21 cellular contexts compared by ENCODE assay signal in genomic region chr9:19564396-19565061, GRCh38.
DNase-seq lines count a peak whose midpoint lies in the region; ATAC-seq and TF ChIP-seq lines count a peak whose summit lies in the region.
"Had no signal": no experiment of that assay in that cellular context is flagged by ENCODE, and none has a peak within 500 bp of the region (broad histone marks: within the 10 kb centered on the region; RNA-seq: fewer than 3 reads in every experiment).

No MANE protein-coding gene starts in this region.

- H3K79me2 ChIP-seq in H9 (ENCODE audit: insufficient read depth, low read length), result no peaks in the 10 kb centered on the region
- no peaks in the 10 kb centered on the region for H3K79me2 ChIP-seq in osteoblast (ENCODE audit: insufficient read depth, low read length)

- H2BK20ac ChIP-seq in H9 (ENCODE audit: low read depth, low read length, poor library complexity, severe bottlenecking), result no peak overlapping the region

- no peak overlapping the region for H2BK120ac ChIP-seq in H9 (ENCODE audit: low read depth, low read length, poor library complexity, severe bottlenecking)

- H3K14ac ChIP-seq in H9 (ENCODE audit: insufficient read depth, low read length), result no peak overlapping the region

- no peaks in the 10 kb centered on the region; the same call in 1 of the 2 replicates for H3K4me1 ChIP-seq in H9 (ENCODE audit: insufficient read depth, low read length)
- H3K4me1 ChIP-seq in osteoblast (ENCODE audit: insufficient read depth, low read length), result no peaks in the 10 kb centered on the region
- no peaks in the 10 kb centered on the region for H3K4me1 ChIP-seq in CD8-positive, alpha-beta memory T cell (ENCODE audit: insufficient read depth, low read length)

- H3K4me3 ChIP-seq in dorsolateral prefrontal cortex (no peak overlapping the region), osteoblast (ENCODE audit: insufficient read depth, low read length) (no peak overlapping the region)
- H3K4me3 ChIP-seq in CD8-positive, alpha-beta memory T cell (ENCODE audit: low read length), result no peak overlapping the region
- H3K4me3 ChIP-seq: BLaER1 had no signal

- no peaks in the 10 kb centered on the region for H3K23me2 ChIP-seq in H9 (ENCODE audit: insufficient read length, low read depth, low read length, poor library complexity, severe bottlenecking)

- H3K27ac ChIP-seq in H9 (ENCODE audit: insufficient read length, low read depth, low read length) (no peak overlapping the region), angular gyrus (ENCODE audit: low read depth, low read length) (peak overlapping the region; percentile 40), dorsolateral prefrontal cortex (peak overlapping the region in 52 of 59 donors; percentile 1 to 76 (median 52)), osteoblast (ENCODE audit: low read depth, low read length) (no peak overlapping the region)
- H3K27ac ChIP-seq in CD8-positive, alpha-beta memory T cell (ENCODE audit: low read depth, low read length), result no peak overlapping the region
- H3K27ac ChIP-seq: 22Rv1, BLaER1, C4-2B had no signal

- H3K27ac Mint-ChIP-seq in H9, result no peak overlapping the region
- H3K27ac Mint-ChIP-seq in CD8-positive, alpha-beta memory T cell, result no peak overlapping the region
- H3K27ac Mint-ChIP-seq: B cell; CD4-positive, CD25-positive, alpha-beta regulatory T cell; CD8-positive, alpha-beta T cell had no signal

- no peak overlapping the region for H4K91ac ChIP-seq in H9 (ENCODE audit: insufficient read length, low read depth, low read length)

- H3K23ac ChIP-seq in H9 (ENCODE audit: insufficient read length, low read depth, low read length), result no peak overlapping the region

- no peak overlapping the region for H2BK5ac ChIP-seq in H9 (ENCODE audit: insufficient read length, low read length)

- no CpG with 5 or more reads among the region's 3 CpGs for WGBS in H9 (ENCODE audit: extremely low coverage, insufficient read length, low lambda C conversion rate)

- ATAC-seq in HG03280 (IDR thresholded peaks at IDR 0.05; ENCODE audit: unreplicated experiment), result no peak
- ATAC-seq: CD8-positive, alpha-beta T cell; HCT116 had no signal

- TF ChIP-seq CTCF in H9 (conservative IDR thresholded peaks at IDR 0.05) (no peak), dorsolateral prefrontal cortex (IDR thresholded peaks at IDR 0.05 in 54 of 56, conservative IDR thresholded peaks at IDR 0.05 in 2 of 56; ENCODE audit: low read depth in 1 of 56, partially characterized antibody in 56 of 56) (no peak), osteoblast (IDR thresholded peaks at IDR 0.05; ENCODE audit: extremely low read depth, low read depth, low read length) (no peak)

- H3K36me3 Mint-ChIP-seq in H9 (ENCODE audit: insufficient read depth in 1 of 3, low read depth in 3 of 3), result no peaks in the 10 kb centered on the region; a peak in 1 of 7 replicates
- no peaks in the 10 kb centered on the region for H3K36me3 Mint-ChIP-seq in CD8-positive, alpha-beta memory T cell
- H3K36me3 Mint-ChIP-seq: CD4-positive, CD25-positive, alpha-beta regulatory T cell; CD8-positive, alpha-beta T cell had no signal

- intact Hi-C loops in dorsolateral prefrontal cortex (cut with DNase I), result no loop called here

- H2AK5ac ChIP-seq in H9 (ENCODE audit: insufficient read length, low read length), result no peak overlapping the region

- H3K27me3 ChIP-seq in H9 (ENCODE audit: insufficient read depth, low read length) (no peaks in the 10 kb centered on the region), dorsolateral prefrontal cortex (no peaks in the 10 kb centered on the region), osteoblast (ENCODE audit: insufficient read depth, low read length) (no peaks in the 10 kb centered on the region)
- H3K27me3 ChIP-seq in CD8-positive, alpha-beta memory T cell (ENCODE audit: insufficient read depth, low read length, poor library complexity, severe bottlenecking), result no peaks in the 10 kb centered on the region
- H3K27me3 ChIP-seq: BLaER1 had no signal

- H3K9me3 ChIP-seq in H9 (ENCODE audit: control insufficient read depth, low read depth, low read length), result no peaks in the 10 kb centered on the region
- H3K9me3 ChIP-seq in osteoblast (ENCODE audit: low read depth, low read length), result no peaks in the 10 kb centered on the region
- H3K9me3 ChIP-seq in CD8-positive, alpha-beta memory T cell (ENCODE audit: low read length), result no peaks in the 10 kb centered on the region

- H2BK15ac ChIP-seq in H9 (ENCODE audit: low read depth, low read length), result no peak overlapping the region

- no peak overlapping the region for H4K8ac ChIP-seq in H9 (replicated peaks; ENCODE audit: insufficient read length, low read depth, low read length)

- H3K4me2 ChIP-seq in H9 (ENCODE audit: insufficient read depth, insufficient read length, low read length), result no peak overlapping the region
- no peak overlapping the region for H3K4me2 ChIP-seq in osteoblast (ENCODE audit: insufficient read depth, low read length)
- H3K4me2 ChIP-seq: BLaER1 had no signal

- no peak overlapping the region for H2BK12ac ChIP-seq in H9 (ENCODE audit: insufficient read length, low read depth, low read length)

- no peak overlapping the region for H3K9ac ChIP-seq in H9 (ENCODE audit: extremely low read depth, insufficient read length, low read length)
- H3K9ac ChIP-seq: BLaER1 had no signal

- POLR2A ChIA-PET in CD8-positive, alpha-beta memory T cell (lab: Charles Lee), result no interaction called here

- no peak overlapping the region for H3K4me3 Mint-ChIP-seq in H9
- H3K4me3 Mint-ChIP-seq in CD8-positive, alpha-beta memory T cell, result no peak overlapping the region
- H3K4me3 Mint-ChIP-seq: B cell; CD4-positive, CD25-positive, alpha-beta regulatory T cell; CD8-positive, alpha-beta T cell had no signal

- CTCF ChIA-PET in CD8-positive, alpha-beta memory T cell (lab: Charles Lee), result no interaction called here

- H3K4me1 Mint-ChIP-seq in H9, result peaks cover 4% of the 10 kb centered on the region in 2 experiments; a peak in 2 of 4 replicates
- H3K4me1 Mint-ChIP-seq in CD8-positive, alpha-beta memory T cell, result no peaks in the 10 kb centered on the region
- H3K4me1 Mint-ChIP-seq: B cell; CD4-positive, CD25-positive, alpha-beta regulatory T cell had no signal

- no peak overlapping the region for H3K56ac ChIP-seq in H9 (ENCODE audit: insufficient read length, low read depth, low read length)

- no peaks in the 10 kb centered on the region for H3K36me3 ChIP-seq in osteoblast (ENCODE audit: insufficient read depth, low read length)
- H3K36me3 ChIP-seq in CD8-positive, alpha-beta memory T cell (ENCODE audit: insufficient read depth, low read length), result no peaks in the 10 kb centered on the region
- H3K36me3 ChIP-seq: BLaER1 had no signal

- no peak overlapping the region for H3K4ac ChIP-seq in H9 (ENCODE audit: low read depth, low read length)

- no peaks in the 10 kb centered on the region for H4K20me1 ChIP-seq in H9 (ENCODE audit: control insufficient read depth, insufficient read depth, insufficient read length)
- no peaks in the 10 kb centered on the region for H4K20me1 ChIP-seq in osteoblast (ENCODE audit: insufficient read depth, low read length)
- H4K20me1 ChIP-seq: BLaER1 had no signal

- H3T11ph ChIP-seq in H9 (ENCODE audit: low read length), result no peak overlapping the region

- no peaks in the 10 kb centered on the region for H3K79me1 ChIP-seq in H9 (ENCODE audit: insufficient read depth, low read depth, low read length, poor library complexity, severe bottlenecking)

- H3K9me3 Mint-ChIP-seq in H9, result peaks cover 0 to 4% of the 10 kb centered on the region in 2 experiments; a peak in 2 of 5 replicates
- peaks cover 0 to 2% (median 0%) of the 10 kb centered on the region in 5 donors for H3K9me3 Mint-ChIP-seq in CD8-positive, alpha-beta memory T cell
- H3K9me3 Mint-ChIP-seq: CD8-positive, alpha-beta T cell had no signal

- DNase-seq in H9, result no peak
- no peak for DNase-seq in dorsolateral prefrontal cortex
- peak; percentile 66 for DNase-seq in osteoblast (ENCODE audit: insufficient read length, low spot score, missing footprints)
- no peak for DNase-seq in CD8-positive, alpha-beta memory T cell
- DNase-seq in NCI-H2196 (lab: John Stamatoyannopoulos, UW; ENCODE audit: unreplicated experiment), result no peak
- no peak for DNase-seq in GM19240 (ENCODE audit: insufficient read length, low spot score)
- DNase-seq: CD4-positive, CD25-positive, alpha-beta regulatory T cell; CD8-positive, alpha-beta T cell; DMS 273 treated with DMSO at 0.1 percent for 48 hours; DMS53; DMS79 treated with DMSO at 0.1 percent for 48 hours; GF-D8; GOT3; H7 had no signal

- H3K18ac ChIP-seq in H9 (ENCODE audit: insufficient read length, low read depth, low read length), result peak overlapping the region; percentile 58

- no peak overlapping the region for H2AFZ ChIP-seq in H9 (ENCODE audit: low read length)
- no peak overlapping the region for H2AFZ ChIP-seq in osteoblast (ENCODE audit: low read length)

- H3K27me3 Mint-ChIP-seq in H9 (ENCODE audit: low read depth), result no peaks in the 10 kb centered on the region
- H3K27me3 Mint-ChIP-seq in CD8-positive, alpha-beta memory T cell, result peaks cover 10 to 18% of the 10 kb centered on the region in 2 donors
- H3K27me3 Mint-ChIP-seq: B cell had no signal

- no peak overlapping the region for H4K5ac ChIP-seq in H9 (ENCODE audit: insufficient read length, low read depth, low read length)

Comparison
In these comparisons a context has a peak if more than half of its experiments do, and no peak if none do; other contexts are left out.
1. H3K27ac ChIP-seq: peak in angular gyrus (single experiment) and dorsolateral prefrontal cortex (52 of 59); none in H9 (single experiment), osteoblast (single experiment) and CD8-positive, alpha-beta memory T cell (single experiment).